Comparison of ENCODE assay signal across 2 cellular contexts in genomic region chrX:154022716-154023115, GRCh38.
TF ChIP-seq lines count a peak whose summit lies in the region.

No MANE protein-coding gene starts in this region.

TF ChIP-seq in WTC11, 78 proteins besides CTCF, POLR2A, EP300 and RAD21:
- no peak for TF ChIP-seq OVOL2 (CRISPR knock-in tag; IDR thresholded peaks at IDR 0.05; ENCODE audit: borderline replicate concordance)

TF ChIP-seq in endothelial cell of umbilical vein, 7 proteins besides CTCF, POLR2A, EP300 and RAD21:
- TF ChIP-seq MYC (IDR thresholded peaks at IDR 0.05; ENCODE audit: low read depth, low read length) (no peak), JUN (IDR thresholded peaks at IDR 0.05; ENCODE audit: borderline replicate concordance, insufficient read depth, insufficient read length, low read depth) (no peak), GATA2 (IDR thresholded peaks at IDR 0.05; ENCODE audit: insufficient read depth, insufficient read length, low read depth, low read length) (no peak), FOS (IDR thresholded peaks at IDR 0.05; ENCODE audit: borderline replicate concordance, insufficient read depth, low read length) (no peak), MAX (IDR thresholded peaks at IDR 0.05; ENCODE audit: insufficient read depth, insufficient read length) (no peak), POLR2AphosphoS5 (IDR thresholded peaks at IDR 0.05; ENCODE audit: insufficient read depth, low read depth, low read length) (no peak), EZH2 (IDR thresholded peaks at IDR 0.05; ENCODE audit: borderline replicate concordance, low read depth, low read length, severe bottlenecking) (no peak)
